Comparison of ENCODE assay signal across 1 cellular context in genomic region chr17:16516594-16517018, GRCh38.
TF ChIP-seq lines count a peak whose summit lies in the region.

No MANE protein-coding gene starts in this region.

TF ChIP-seq in K562, 482 proteins besides CTCF, POLR2A, EP300 and RAD21 (continues in another document):
- peak; percentile 84 for TF ChIP-seq ATF3 (IDR thresholded peaks at IDR 0.05)
- no peak for TF ChIP-seq ATF3 (CRISPR knock-in tag; conservative IDR thresholded peaks at IDR 0.05)
- TF ChIP-seq HNRNPK (IDR thresholded peaks at IDR 0.05; ENCODE audit: low read depth, low read length, poor library complexity, severe bottlenecking), result no peak
- peak; percentile 27 for TF ChIP-seq DACH1 (IDR thresholded peaks at IDR 0.05; ENCODE audit: partially characterized antibody)
- peak in 1 of 3 experiments; percentile 90; a peak in 3 of 6 replicates for TF ChIP-seq ZBTB11 (CRISPR knock-in tag; IDR thresholded peaks at IDR 0.05)
- TF ChIP-seq CREM (IDR thresholded peaks at IDR 0.05; ENCODE audit: low read depth), result 0 out of 2 replicates have a peak, but pooled peaks have one; percentile 38
- peak; percentile 23 for TF ChIP-seq FOS (IDR thresholded peaks at IDR 0.05; ENCODE audit: extremely low read depth, insufficient read length)
- TF ChIP-seq ZNF354B (CRISPR knock-in tag; IDR thresholded peaks at IDR 0.05), result no peak
- TF ChIP-seq JUND (IDR thresholded peaks at IDR 0.05; ENCODE audit: borderline replicate concordance, low read depth, low read length), result peak; percentile 94
- peak; percentile 86; the same call in 2 of the 3 replicates for TF ChIP-seq JUND (tag; IDR thresholded peaks at IDR 0.05; ENCODE audit: borderline replicate concordance, low read depth, low read length)
- no peak for TF ChIP-seq HDAC2 (IDR thresholded peaks at IDR 0.05)
- peak; percentile 13 for TF ChIP-seq TAF9B (IDR thresholded peaks at IDR 0.05; ENCODE audit: partially characterized antibody)
- no peak for TF ChIP-seq GABPB2 (CRISPR knock-in tag; conservative IDR thresholded peaks at IDR 0.05)
- TF ChIP-seq ATF2 (CRISPR knock-in tag; IDR thresholded peaks at IDR 0.05), result no peak
- no peak for TF ChIP-seq ZC3H8 (IDR thresholded peaks at IDR 0.05)
- TF ChIP-seq SMARCA5 (IDR thresholded peaks at IDR 0.05), result no peak
- 0 out of 4 replicates have a peak, but pooled peaks of 1 of the 2 experiments have one; percentile 33 for TF ChIP-seq ZNF318 (IDR thresholded peaks at IDR 0.05; ENCODE audit: borderline replicate concordance in 1 of 2, low read depth in 1 of 2)
- TF ChIP-seq FOSL1 (tag; conservative IDR thresholded peaks at IDR 0.05), result peak; percentile 91
- TF ChIP-seq RCOR1 (IDR thresholded peaks at IDR 0.05; ENCODE audit: borderline replicate concordance in 1 of 2, low read depth in 2 of 2, low read length in 2 of 2), result peak in 1 of 2 experiments; percentile 48; a peak in 1 of 4 replicates
- TF ChIP-seq ZBTB7A (IDR thresholded peaks at IDR 0.05; ENCODE audit: borderline replicate concordance, control insufficient read depth, low read depth, low read length), result 0 out of 2 replicates have a peak, but pooled peaks have one; percentile 32
- no peak for TF ChIP-seq ZNF384 (IDR thresholded peaks at IDR 0.05; ENCODE audit: low read depth, low read length)
- TF ChIP-seq EWSR1 (IDR thresholded peaks at IDR 0.05; ENCODE audit: borderline replicate concordance, low read depth, partially characterized antibody), result no peak
- TF ChIP-seq CREB3 (tag; conservative IDR thresholded peaks at IDR 0.05; ENCODE audit: low read depth), result no peak
- TF ChIP-seq ZNF316 (IDR thresholded peaks at IDR 0.05), result no peak
- TF ChIP-seq, protein P1, sequence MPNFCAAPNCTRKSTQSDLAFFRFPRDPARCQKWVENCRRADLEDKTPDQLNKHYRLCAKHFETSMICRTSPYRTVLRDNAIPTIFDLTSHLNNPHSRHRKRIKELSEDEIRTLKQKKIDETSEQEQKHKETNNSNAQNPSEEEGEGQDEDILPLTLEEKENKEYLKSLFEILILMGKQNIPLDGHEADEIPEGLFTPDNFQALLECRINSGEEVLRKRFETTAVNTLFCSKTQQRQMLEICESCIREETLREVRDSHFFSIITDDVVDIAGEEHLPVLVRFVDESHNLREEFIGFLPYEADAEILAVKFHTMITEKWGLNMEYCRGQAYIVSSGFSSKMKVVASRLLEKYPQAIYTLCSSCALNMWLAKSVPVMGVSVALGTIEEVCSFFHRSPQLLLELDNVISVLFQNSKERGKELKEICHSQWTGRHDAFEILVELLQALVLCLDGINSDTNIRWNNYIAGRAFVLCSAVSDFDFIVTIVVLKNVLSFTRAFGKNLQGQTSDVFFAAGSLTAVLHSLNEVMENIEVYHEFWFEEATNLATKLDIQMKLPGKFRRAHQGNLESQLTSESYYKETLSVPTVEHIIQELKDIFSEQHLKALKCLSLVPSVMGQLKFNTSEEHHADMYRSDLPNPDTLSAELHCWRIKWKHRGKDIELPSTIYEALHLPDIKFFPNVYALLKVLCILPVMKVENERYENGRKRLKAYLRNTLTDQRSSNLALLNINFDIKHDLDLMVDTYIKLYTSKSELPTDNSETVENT (CRISPR knock-in tag; IDR thresholded peaks at IDR 0.05), result no peak
- no peak for TF ChIP-seq NFE2 (IDR thresholded peaks at IDR 0.05; ENCODE audit: low read depth)
- no peak for TF ChIP-seq ZNF79 (CRISPR knock-in tag; IDR thresholded peaks at IDR 0.05; ENCODE audit: low read depth)
- TF ChIP-seq MNT (conservative IDR thresholded peaks at IDR 0.05), result no peak
- no peak for TF ChIP-seq BMI1 (IDR thresholded peaks at IDR 0.05; ENCODE audit: low read length)
- TF ChIP-seq ILF3 (IDR thresholded peaks at IDR 0.05; ENCODE audit: borderline replicate concordance), result no peak
- no peak for TF ChIP-seq ELF4 (CRISPR knock-in tag; IDR thresholded peaks at IDR 0.05)
- peak; percentile 64 for TF ChIP-seq GABPA (tag; conservative IDR thresholded peaks at IDR 0.05; ENCODE audit: low read depth)
- TF ChIP-seq HDAC6 (IDR thresholded peaks at IDR 0.05; ENCODE audit: low read depth, low read length), result no peak
- TF ChIP-seq TBP (optimal IDR thresholded peaks at IDR 0.05; ENCODE audit: low read depth, low read length), result no peak
- TF ChIP-seq TFAP4 (CRISPR knock-in tag; IDR thresholded peaks at IDR 0.05; ENCODE audit: borderline replicate concordance), result peak; percentile 82
- TF ChIP-seq SMAD2 (IDR thresholded peaks at IDR 0.05; ENCODE audit: low read depth, low read length), result no peak
- peak; percentile 43; the same call in 1 of the 2 replicates for TF ChIP-seq ARID1B (IDR thresholded peaks at IDR 0.05)
- peak; percentile 42; the same call in 1 of the 2 replicates for TF ChIP-seq SMARCE1 (IDR thresholded peaks at IDR 0.05)
- TF ChIP-seq NCOR1 (IDR thresholded peaks at IDR 0.05), result 0 out of 2 replicates have a peak, but pooled peaks have one; percentile 24
